Comparison of ENCODE assay signal across 1 cellular context in genomic region chr10:73581912-73582311, GRCh38.
TF ChIP-seq lines count a peak whose summit lies in the region.

No MANE protein-coding gene starts in this region.

TF ChIP-seq in WTC11, 78 proteins besides CTCF, POLR2A, EP300 and RAD21 (continued from another document):
- TF ChIP-seq, protein P1, sequence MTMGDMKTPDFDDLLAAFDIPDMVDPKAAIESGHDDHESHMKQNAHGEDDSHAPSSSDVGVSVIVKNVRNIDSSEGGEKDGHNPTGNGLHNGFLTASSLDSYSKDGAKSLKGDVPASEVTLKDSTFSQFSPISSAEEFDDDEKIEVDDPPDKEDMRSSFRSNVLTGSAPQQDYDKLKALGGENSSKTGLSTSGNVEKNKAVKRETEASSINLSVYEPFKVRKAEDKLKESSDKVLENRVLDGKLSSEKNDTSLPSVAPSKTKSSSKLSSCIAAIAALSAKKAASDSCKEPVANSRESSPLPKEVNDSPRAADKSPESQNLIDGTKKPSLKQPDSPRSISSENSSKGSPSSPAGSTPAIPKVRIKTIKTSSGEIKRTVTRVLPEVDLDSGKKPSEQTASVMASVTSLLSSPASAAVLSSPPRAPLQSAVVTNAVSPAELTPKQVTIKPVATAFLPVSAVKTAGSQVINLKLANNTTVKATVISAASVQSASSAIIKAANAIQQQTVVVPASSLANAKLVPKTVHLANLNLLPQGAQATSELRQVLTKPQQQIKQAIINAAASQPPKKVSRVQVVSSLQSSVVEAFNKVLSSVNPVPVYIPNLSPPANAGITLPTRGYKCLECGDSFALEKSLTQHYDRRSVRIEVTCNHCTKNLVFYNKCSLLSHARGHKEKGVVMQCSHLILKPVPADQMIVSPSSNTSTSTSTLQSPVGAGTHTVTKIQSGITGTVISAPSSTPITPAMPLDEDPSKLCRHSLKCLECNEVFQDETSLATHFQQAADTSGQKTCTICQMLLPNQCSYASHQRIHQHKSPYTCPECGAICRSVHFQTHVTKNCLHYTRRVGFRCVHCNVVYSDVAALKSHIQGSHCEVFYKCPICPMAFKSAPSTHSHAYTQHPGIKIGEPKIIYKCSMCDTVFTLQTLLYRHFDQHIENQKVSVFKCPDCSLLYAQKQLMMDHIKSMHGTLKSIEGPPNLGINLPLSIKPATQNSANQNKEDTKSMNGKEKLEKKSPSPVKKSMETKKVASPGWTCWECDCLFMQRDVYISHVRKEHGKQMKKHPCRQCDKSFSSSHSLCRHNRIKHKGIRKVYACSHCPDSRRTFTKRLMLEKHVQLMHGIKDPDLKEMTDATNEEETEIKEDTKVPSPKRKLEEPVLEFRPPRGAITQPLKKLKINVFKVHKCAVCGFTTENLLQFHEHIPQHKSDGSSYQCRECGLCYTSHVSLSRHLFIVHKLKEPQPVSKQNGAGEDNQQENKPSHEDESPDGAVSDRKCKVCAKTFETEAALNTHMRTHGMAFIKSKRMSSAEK (CRISPR knock-in tag; IDR thresholded peaks at IDR 0.05; ENCODE audit: borderline replicate concordance), result no peak
- TF ChIP-seq SP1 (CRISPR knock-in tag; conservative IDR thresholded peaks at IDR 0.05), result no peak
- TF ChIP-seq E2F5 (CRISPR knock-in tag; IDR thresholded peaks at IDR 0.05), result no peak
- no peak for TF ChIP-seq ZSCAN18 (CRISPR knock-in tag; IDR thresholded peaks at IDR 0.05)
- TF ChIP-seq FOXP4 (CRISPR knock-in tag; IDR thresholded peaks at IDR 0.05), result no peak
- no peak for TF ChIP-seq ATF6 (CRISPR knock-in tag; IDR thresholded peaks at IDR 0.05)
